In genomic region chr2:206443735-206444527, GRCh38 we compare ENCODE assay signal across 8 cellular contexts. TPM values are rescaled to one million over a fixed set of nuclear protein-coding genes. Genes with fewer than 3 reads are reported as not detected.
DNase-seq lines count a peak whose midpoint lies in the region; ATAC-seq and TF ChIP-seq lines count a peak whose summit lies in the region.

No MANE protein-coding gene starts in this region.

- H3K4me3 Mint-ChIP-seq in T-cell = peak overlapping the region; percentile 80 to 83 (median 81)
- peak overlapping the region; percentile 93 for H3K4me3 Mint-ChIP-seq in endothelial cell (ENCODE audit: unreplicated experiment)

- peaks cover 66% of the 10 kb centered on the region for H3K27me3 ChIP-seq in mononuclear cell (ENCODE audit: insufficient read depth, low read length)
- peaks cover 0 to 24% (median 10%) of the 10 kb centered on the region in 4 donors for H3K27me3 ChIP-seq in upper lobe of left lung

- peak overlapping the region; percentile 59 for H3K4me3 ChIP-seq in AG10803 (ENCODE audit: low read length)
- H3K4me3 ChIP-seq in mononuclear cell (ENCODE audit: low read length) = peak overlapping the region; percentile 13
- H3K4me3 ChIP-seq in upper lobe of left lung = peak overlapping the region in 3 of 4 donors; percentile 42 to 46 (median 44)

- H3K9me3 ChIP-seq in mononuclear cell (ENCODE audit: low read depth, low read length) = no peaks in the 10 kb centered on the region
- H3K9me3 ChIP-seq in upper lobe of left lung = no peaks in the 10 kb centered on the region

- TF ChIP-seq CTCF in AG10803 (conservative IDR thresholded peaks at IDR 0.05; ENCODE audit: low read length) = 0 out of 2 replicates have a peak, but pooled peaks have one; percentile 10
- TF ChIP-seq CTCF in endothelial cell (IDR thresholded peaks at IDR 0.05; ENCODE audit: unreplicated experiment) = no peak
- no peak for TF ChIP-seq CTCF in upper lobe of left lung (IDR thresholded peaks at IDR 0.05)

- H3K4me1 Mint-ChIP-seq in T-cell (peaks cover 12 to 24% (median 18%) of the 10 kb centered on the region in 3 donors), endothelial cell (ENCODE audit: unreplicated experiment) (peaks cover 15% of the 10 kb centered on the region)

- POLR2A ChIA-PET in T-cell (lab: Charles Lee) = interaction anchor here in 1 of 2 donors (0.5 kb wide), 1 partner anchor 160 kb away, joined by 6 read pairs; no protein-coding TSS in a partner anchor

- no peaks in the 10 kb centered on the region for H3K36me3 ChIP-seq in upper lobe of left lung

- CTCF ChIA-PET in T-cell (lab: Charles Lee) = no interaction called here

- H3K27me3 Mint-ChIP-seq in T-cell = peaks cover 65 to 68% of the 10 kb centered on the region in 2 donors
- peaks cover 8% of the 10 kb centered on the region for H3K27me3 Mint-ChIP-seq in endothelial cell (ENCODE audit: unreplicated experiment)

- H3K36me3 Mint-ChIP-seq in T-cell (no peaks in the 10 kb centered on the region), endothelial cell (ENCODE audit: low read depth, unreplicated experiment) (peaks cover 5% of the 10 kb centered on the region)

- TF ChIP-seq EP300 in upper lobe of left lung (IDR thresholded peaks at IDR 0.05) = no peak

- DNase-seq in AG10803 (ENCODE audit: low read depth) (peak; percentile 28), T-cell (peak in 6 of 34 experiments; percentile 3 to 12 (median 6)), endothelial cell (ENCODE audit: low spot score) (peak; percentile 54), upper lobe of left lung (peak in 1 of 2 donors; percentile 86), GF-D8 (lab: John Stamatoyannopoulos, UW) (no peak)

- no peak overlapping the region for H3K27ac ChIP-seq in upper lobe of left lung

- peak; percentile 56 for ATAC-seq in GM18511 (IDR thresholded peaks at IDR 0.05; ENCODE audit: unreplicated experiment)
- ATAC-seq in HG03175 (IDR thresholded peaks at IDR 0.05; ENCODE audit: unreplicated experiment) = peak; percentile 40
- peak; percentile 60 to 75 (median 64) for ATAC-seq in T-cell (replicated peaks in 1 of 4)
- ATAC-seq in upper lobe of left lung (ENCODE audit: low FRiP score in 2 of 2) = peak in 1 of 2 donors; percentile 68

- WGBS in upper lobe of left lung, 2 donors = 3 to 7% methylated on average over 19 to 35 of the region's 77 CpGs

- no peaks in the 10 kb centered on the region for H3K9me3 Mint-ChIP-seq in T-cell
- H3K9me3 Mint-ChIP-seq in endothelial cell (ENCODE audit: unreplicated experiment) = no peaks in the 10 kb centered on the region

- TF ChIP-seq POLR2A in upper lobe of left lung (IDR thresholded peaks at IDR 0.05) = no peak

- H3K4me1 ChIP-seq in mononuclear cell (ENCODE audit: insufficient read depth, low read length) (peaks cover 18% of the 10 kb centered on the region), upper lobe of left lung (peaks cover 13 to 21% (median 14%) of the 10 kb centered on the region in 4 donors)

- H3K27ac Mint-ChIP-seq in T-cell (peak overlapping the region in 1 of 2 donors; percentile 50), endothelial cell (ENCODE audit: unreplicated experiment) (no peak overlapping the region)

RNA-seq across cellular contexts. Expression of gene ADAM23, which starts 0.6 kb away (rescaled TPM):
- 10 to 100 TPM in 2 of 5 donors, 1 to 10 TPM in 2, under 1 TPM in 1; 0.95 to 14.2 (median 9.3) TPM for total RNA-seq in T-cell
- 12.0 TPM for total RNA-seq in endothelial cell (ENCODE audit: unreplicated experiment)
- total RNA-seq in mononuclear cell = 0.94 TPM
- 1 to 10 TPM in 2 of 6 donors, under 1 TPM in 3, not detected in 1; 0.15 to 3.5 (median 0.89) TPM for total RNA-seq in upper lobe of left lung
